Comparison of ENCODE assay signal across 21 cellular contexts in genomic region chr11:508956-509355, GRCh38. TPM values are rescaled to one million over a fixed set of nuclear protein-coding genes. Genes with fewer than 3 reads are reported as not detected.
DNase-seq lines count a peak whose midpoint lies in the region; ATAC-seq, FAIRE-seq and TF ChIP-seq lines count a peak whose summit lies in the region.
"Had no signal": no experiment of that assay in that cellular context is flagged by ENCODE, and none has a peak within 500 bp of the region (broad histone marks: within the 10 kb centered on the region; RNA-seq: fewer than 3 reads in every experiment).

No MANE protein-coding gene starts in this region.

- TF ChIP-seq POLR2A in HepG2 (IDR thresholded peaks at IDR 0.05; ENCODE audit: insufficient read depth in 1 of 2, low read depth in 2 of 2, low read length in 2 of 2): no peak
- no peak for TF ChIP-seq POLR2A in erythroblast (IDR thresholded peaks at IDR 0.05; ENCODE audit: low read length)

- no peaks in the 10 kb centered on the region for H3K36me3 Mint-ChIP-seq in activated naive CD8-positive, alpha-beta T cell
- peaks cover 36% of the 10 kb centered on the region for H3K36me3 Mint-ChIP-seq in activated naive CD8-positive, alpha-beta T cell treated with anti-CD3 and anti-CD28 coated beads for 36 hours
- peaks cover 5% of the 10 kb centered on the region for H3K36me3 Mint-ChIP-seq in activated naive CD8-positive, alpha-beta T cell treated with anti-CD3 and anti-CD28 coated beads, Interleukin-2, amount 10 ng/mL, durations not matched to agents 7 days and 5 days

- POLR2A ChIA-PET in activated naive CD8-positive, alpha-beta T cell treated with anti-CD3 and anti-CD28 coated beads, Interleukin-2, amount 10 ng/mL, durations not matched to agents 7 days and 5 days (lab: Charles Lee): interaction anchor here (0.9 to 1.2 kb wide), 2 partner anchors 10 to 241 kb away, joined by 3 to 4 read pairs; no protein-coding TSS in a partner anchor
- POLR2A ChIA-PET in HepG2 (lab: Yijun Ruan, JAX) (interaction anchor here (0.8 to 1.6 kb wide), 3 partner anchors 9 to 69 kb away, joined by 3 to 4 read pairs (median 3); no protein-coding TSS in a partner anchor), HEK293T (lab: Yijun Ruan, JAX) (no interaction called here)

- no peak for TF ChIP-seq RAD21 in HepG2 (CRISPR knock-in tag; IDR thresholded peaks at IDR 0.05)

- BruUV-seq in HepG2 (replicated peaks; lab: Mats Ljungman, UMichigan): TSS peak; percentile 39

- H2AFZ ChIP-seq in HepG2 (ENCODE audit: low read length): no peak overlapping the region

- H3K9me3 Mint-ChIP-seq in activated naive CD8-positive, alpha-beta T cell (ENCODE audit: low read depth): no peaks in the 10 kb centered on the region
- H3K9me3 Mint-ChIP-seq in activated naive CD8-positive, alpha-beta T cell treated with anti-CD3 and anti-CD28 coated beads for 36 hours: no peaks in the 10 kb centered on the region
- no peaks in the 10 kb centered on the region for H3K9me3 Mint-ChIP-seq in activated naive CD8-positive, alpha-beta T cell treated with anti-CD3 and anti-CD28 coated beads, Interleukin-2, amount 10 ng/mL, durations not matched to agents 7 days and 5 days
- H3K9me3 Mint-ChIP-seq: CD4-positive, alpha-beta memory T cell had no signal

- TF ChIP-seq EP300 in HepG2 (IDR thresholded peaks at IDR 0.05; ENCODE audit: low read depth in 2 of 2, low read length in 2 of 2) (no peak), HepG2 (CRISPR knock-in tag; IDR thresholded peaks at IDR 0.05; ENCODE audit: borderline replicate concordance) (no peak)

- H3K4me1 Mint-ChIP-seq in activated naive CD8-positive, alpha-beta T cell (ENCODE audit: low read depth): peaks cover 19% of the 10 kb centered on the region
- H3K4me1 Mint-ChIP-seq in activated naive CD8-positive, alpha-beta T cell treated with anti-CD3 and anti-CD28 coated beads for 36 hours: peaks cover 20% of the 10 kb centered on the region
- H3K4me1 Mint-ChIP-seq in activated naive CD8-positive, alpha-beta T cell treated with anti-CD3 and anti-CD28 coated beads, Interleukin-2, amount 10 ng/mL, durations not matched to agents 7 days and 5 days: peaks cover 16% of the 10 kb centered on the region

- TF ChIP-seq CTCF in HepG2 (CRISPR knock-in tag; IDR thresholded peaks at IDR 0.05): no peak

- CTCF ChIA-PET in HepG2 (lab: Yijun Ruan, JAX; ENCODE audit: low intra/inter-chr PET ratio, low total read pairs): no interaction called here
- CTCF ChIA-PET in HEK293T (lab: Yijun Ruan, JAX): no interaction called here

- WGBS in HepG2 (ENCODE audit: low lambda C conversion rate): 98% methylated on average over 5 of the region's 5 CpGs

- no peak overlapping the region for H3K4me3 ChIP-seq in HepG2 (replicated peaks in 1 of 3; ENCODE audit: insufficient read depth in 1 of 3, low read depth in 2 of 3, low read length in 3 of 3)
- H3K4me3 ChIP-seq: uterus had no signal

- H3K4me1 ChIP-seq in HepG2 (ENCODE audit: insufficient read depth, low read length): peaks cover 21% of the 10 kb centered on the region

- no peaks in the 10 kb centered on the region for H3K27me3 ChIP-seq in HepG2 (ENCODE audit: control insufficient read depth in 1 of 2, insufficient read depth in 2 of 2, low read length in 2 of 2)
- H3K27me3 ChIP-seq: uterus had no signal

- in situ Hi-C loops in HepG2 (cut with HindIII; ENCODE audit: extremely low pct_ligation_motif_present, low pct_unique_long_range_greater_than_20kb): no loop called here

- H3K79me2 ChIP-seq in HepG2 (ENCODE audit: insufficient read depth, low read length): peaks cover 18% of the 10 kb centered on the region

- H3K27ac ChIP-seq in HepG2 (ENCODE audit: extremely low read length, insufficient read depth, low read length): no peak overlapping the region
- H3K27ac ChIP-seq: KMS-11, uterus had no signal

- H3K4me2 ChIP-seq in HepG2 (ENCODE audit: low read depth, low read length): no peak overlapping the region
- H3K4me2 ChIP-seq: KMS-11 had no signal

- peaks cover 4 to 14% of the 10 kb centered on the region in 2 experiments; a peak in 4 of 5 replicates for H3K36me3 ChIP-seq in HepG2 (replicated peaks in 1 of 2; ENCODE audit: control insufficient read depth in 1 of 2, insufficient read depth in 2 of 2, low read length in 2 of 2)
- H3K36me3 ChIP-seq: uterus had no signal

- no peaks in the 10 kb centered on the region for H4K20me1 ChIP-seq in HepG2 (ENCODE audit: insufficient read depth, low read length)

- peak overlapping the region; percentile 42 for H3K4me3 Mint-ChIP-seq in activated naive CD8-positive, alpha-beta T cell
- no peak overlapping the region for H3K4me3 Mint-ChIP-seq in activated naive CD8-positive, alpha-beta T cell treated with anti-CD3 and anti-CD28 coated beads for 36 hours
- H3K4me3 Mint-ChIP-seq in activated naive CD8-positive, alpha-beta T cell treated with anti-CD3 and anti-CD28 coated beads, Interleukin-2, amount 10 ng/mL, durations not matched to agents 7 days and 5 days: peak overlapping the region; percentile 19

- no peak for ATAC-seq in activated naive CD8-positive, alpha-beta T cell treated with anti-CD3 and anti-CD28 coated beads, Interleukin-2, amount 10 ng/mL, durations not matched to agents 7 days and 5 days (ENCODE audit: low read depth)
- ATAC-seq in HepG2: no peak

- intact Hi-C loops in HepG2 (cut with micrococcal nuclease; ENCODE audit: unreplicated experiment): no loop called here

- no peak overlapping the region for H3K9ac ChIP-seq in HepG2 (ENCODE audit: insufficient read depth, low read depth, low read length)
- H3K9ac ChIP-seq: KMS-11 had no signal

- FAIRE-seq in HepG2 (lab: Jason Lieb, UNC): no peak
- FAIRE-seq: frontal cortex, kidney had no signal

- no peak for DNase-seq in activated naive CD8-positive, alpha-beta T cell treated with anti-CD3 and anti-CD28 coated beads for 36 hours
- DNase-seq in activated naive CD8-positive, alpha-beta T cell treated with anti-CD3 and anti-CD28 coated beads, Interleukin-2, amount 10 ng/mL, durations not matched to agents 7 days and 5 days: no peak
- DNase-seq in HepG2 (ENCODE audit: low spot score) (no peak), DMS53 (lab: John Stamatoyannopoulos, UW) (no peak), NCI-H2227 (lab: John Stamatoyannopoulos, UW; ENCODE audit: unreplicated experiment) (no peak), erythroblast (lab: John Stamatoyannopoulos, UW) (no peak), HEK293T (ENCODE audit: extremely low spot score) (no peak)
- DNase-seq: activated CD4-positive, alpha-beta T cell treated with anti-CD3 and anti-CD28 coated beads, Interleukin-2, amount 50 U/mL, for 48 hours; activated T-cell treated with anti-CD3 and anti-CD28 coated beads, Interleukin-2, amount 50 U/mL, for 1 hour; CD4-positive, alpha-beta memory T cell; HCEC 1CT; kidney; mesendoderm; NCI-H2029; NCI-H510A; Right ventricle myocardium superior; stimulated activated CD4-positive, alpha-beta T cell treated with anti-CD3 and anti-CD28 coated beads, Interleukin-4, amount 100 ng/mL, for 4 hours; uterus had no signal

- no peak overlapping the region for H3K27ac Mint-ChIP-seq in activated naive CD8-positive, alpha-beta T cell
- no peak overlapping the region for H3K27ac Mint-ChIP-seq in activated naive CD8-positive, alpha-beta T cell treated with anti-CD3 and anti-CD28 coated beads for 36 hours
- no peak overlapping the region for H3K27ac Mint-ChIP-seq in activated naive CD8-positive, alpha-beta T cell treated with anti-CD3 and anti-CD28 coated beads, Interleukin-2, amount 10 ng/mL, durations not matched to agents 7 days and 5 days

- no peaks in the 10 kb centered on the region for H3K27me3 Mint-ChIP-seq in activated naive CD8-positive, alpha-beta T cell
- H3K27me3 Mint-ChIP-seq in activated naive CD8-positive, alpha-beta T cell treated with anti-CD3 and anti-CD28 coated beads for 36 hours: no peaks in the 10 kb centered on the region
- H3K27me3 Mint-ChIP-seq in activated naive CD8-positive, alpha-beta T cell treated with anti-CD3 and anti-CD28 coated beads, Interleukin-2, amount 10 ng/mL, durations not matched to agents 7 days and 5 days: no peaks in the 10 kb centered on the region
- H3K27me3 Mint-ChIP-seq: CD4-positive, alpha-beta memory T cell had no signal

- H3K9me3 ChIP-seq in HepG2 (ENCODE audit: low read length): no peaks in the 10 kb centered on the region
- H3K9me3 ChIP-seq: uterus had no signal

RNA-seq across cellular contexts. Expression of gene RNH1, which starts 1.9 kb away (rescaled TPM):
- 10 to 100 TPM; 94.7 to 97.2 TPM for total RNA-seq in activated naive CD8-positive, alpha-beta T cell treated with anti-CD3 and anti-CD28 coated beads for 36 hours
- total RNA-seq in activated naive CD8-positive, alpha-beta T cell treated with anti-CD3 and anti-CD28 coated beads, Interleukin-2, amount 10 ng/mL, durations not matched to agents 7 days and 5 days: 10 to 100 TPM; 88.9 to 93.2 TPM
- total RNA-seq in HepG2 (2016; rRNA removed; fragmentation: Illumina TruSeq; extraction: Trizol): 74.1 and 81.3 TPM in 2 replicates
- 28.3 and 31.4 TPM in 2 replicates for total RNA-seq in HepG2 (2016; cell fraction: cytosol; rRNA removed; fragmentation: Illumina TruSeq; extraction: Trizol; ENCODE audit: low read depth)
- total RNA-seq in HepG2 (2016; cell fraction: insoluble cytoplasmic fraction; rRNA removed; fragmentation: Illumina TruSeq; extraction: Trizol): 73.0 and 77.2 TPM in 2 replicates
- 30.6 and 37.6 TPM in 2 replicates for total RNA-seq in HepG2 (2016; cell fraction: membrane; rRNA removed; fragmentation: Illumina TruSeq; extraction: Trizol)
- total RNA-seq in HepG2 (2016; cell fraction: nucleus; rRNA removed; fragmentation: Illumina TruSeq; extraction: Trizol): 39.1 and 43.2 TPM in 2 replicates
- polyA plus RNA-seq in HepG2 (2011; rRNA removed): 36.0 and 51.4 TPM in 2 replicates
- 30.1 and 56.0 TPM in 2 replicates for polyA plus RNA-seq in HepG2 (2011; cell fraction: cytosol; rRNA removed)
- 135 and 166 TPM in 2 replicates for polyA plus RNA-seq in HepG2 (2011; cell fraction: nucleus; rRNA removed)
- polyA plus RNA-seq in HepG2 (2012): 42.4 and 61.5 TPM in 2 replicates
- 14.2 and 15.8 TPM in 2 replicates for polyA plus RNA-seq in HepG2 (2016; cell fraction: cytosol; fragmentation: Illumina TruSeq; extraction: Trizol; ENCODE audit: low read depth)
- 62.8 and 84.3 TPM in 2 replicates for polyA plus RNA-seq in HepG2 (2016; cell fraction: insoluble cytoplasmic fraction; fragmentation: Illumina TruSeq; extraction: Trizol; ENCODE audit: low read depth)
- 21.1 and 22.9 TPM in 2 replicates for polyA plus RNA-seq in HepG2 (2016; cell fraction: membrane; fragmentation: Illumina TruSeq; extraction: Trizol; ENCODE audit: low read depth)
- polyA plus RNA-seq in HepG2 (2016; cell fraction: nucleus; fragmentation: Illumina TruSeq; extraction: Trizol; ENCODE audit: insufficient read depth, low read depth): 61.8 and 67.0 TPM in 2 replicates
- 72.2 and 124 TPM in 2 replicates for polyA minus RNA-seq in HepG2 (2011; rRNA and poly(A)+ RNA removed; ENCODE audit: low replicate concordance)
- polyA minus RNA-seq in HepG2 (2011; cell fraction: cytosol; rRNA and poly(A)+ RNA removed): 42.7 and 46.3 TPM in 2 replicates
- polyA minus RNA-seq in HepG2 (2011; cell fraction: nucleus; rRNA and poly(A)+ RNA removed): 49.1 and 49.3 TPM in 2 replicates

RNA-seq across cellular contexts. Expression of gene HRAS, which starts 26.4 kb away (rescaled TPM):
- 10 to 100 TPM; 46.0 to 48.7 TPM for total RNA-seq in activated naive CD8-positive, alpha-beta T cell treated with anti-CD3 and anti-CD28 coated beads for 36 hours
- total RNA-seq in activated naive CD8-positive, alpha-beta T cell treated with anti-CD3 and anti-CD28 coated beads, Interleukin-2, amount 10 ng/mL, durations not matched to agents 7 days and 5 days: 10 to 100 TPM; 47.6 to 49.9 TPM
- total RNA-seq in HepG2 (2016; rRNA removed; fragmentation: Illumina TruSeq; extraction: Trizol): 47.5 and 50.0 TPM in 2 replicates
- 97.1 and 126 TPM in 2 replicates for total RNA-seq in HepG2 (2016; cell fraction: cytosol; rRNA removed; fragmentation: Illumina TruSeq; extraction: Trizol; ENCODE audit: low read depth)
- 35.7 and 53.4 TPM in 2 replicates for total RNA-seq in HepG2 (2016; cell fraction: insoluble cytoplasmic fraction; rRNA removed; fragmentation: Illumina TruSeq; extraction: Trizol)
- 106 and 128 TPM in 2 replicates for total RNA-seq in HepG2 (2016; cell fraction: membrane; rRNA removed; fragmentation: Illumina TruSeq; extraction: Trizol)
- total RNA-seq in HepG2 (2016; cell fraction: nucleus; rRNA removed; fragmentation: Illumina TruSeq; extraction: Trizol): 23.1 and 23.7 TPM in 2 replicates
- polyA plus RNA-seq in HepG2 (2011; rRNA removed): 32.9 TPM in 2 replicates
- 29.5 and 42.1 TPM in 2 replicates for polyA plus RNA-seq in HepG2 (2011; cell fraction: cytosol; rRNA removed)
- 62.4 and 65.1 TPM in 2 replicates for polyA plus RNA-seq in HepG2 (2011; cell fraction: nucleus; rRNA removed)
- polyA plus RNA-seq in HepG2 (2012): 15.4 and 32.7 TPM in 2 replicates
- 120 and 151 TPM in 2 replicates for polyA plus RNA-seq in HepG2 (2016; cell fraction: cytosol; fragmentation: Illumina TruSeq; extraction: Trizol; ENCODE audit: low read depth)
- 33.8 and 38.7 TPM in 2 replicates for polyA plus RNA-seq in HepG2 (2016; cell fraction: insoluble cytoplasmic fraction; fragmentation: Illumina TruSeq; extraction: Trizol; ENCODE audit: low read depth)
- polyA plus RNA-seq in HepG2 (2016; cell fraction: membrane; fragmentation: Illumina TruSeq; extraction: Trizol; ENCODE audit: low read depth): 96.2 and 121 TPM in 2 replicates
- 47.3 and 47.4 TPM in 2 replicates for polyA plus RNA-seq in HepG2 (2016; cell fraction: nucleus; fragmentation: Illumina TruSeq; extraction: Trizol; ENCODE audit: insufficient read depth, low read depth)
- polyA minus RNA-seq in HepG2 (2011; rRNA and poly(A)+ RNA removed; ENCODE audit: low replicate concordance): 29.8 and 71.6 TPM in 2 replicates
- 8.5 and 9.0 TPM in 2 replicates for polyA minus RNA-seq in HepG2 (2011; cell fraction: cytosol; rRNA and poly(A)+ RNA removed)
- polyA minus RNA-seq in HepG2 (2011; cell fraction: nucleus; rRNA and poly(A)+ RNA removed): 5.8 and 11.4 TPM in 2 replicates

RNA-seq across cellular contexts. Expression of gene LRRC56, which starts 28.4 kb away (rescaled TPM):
- total RNA-seq in activated naive CD8-positive, alpha-beta T cell treated with anti-CD3 and anti-CD28 coated beads for 36 hours: 1 to 10 TPM; 1.4 to 2.2 TPM
- total RNA-seq in activated naive CD8-positive, alpha-beta T cell treated with anti-CD3 and anti-CD28 coated beads, Interleukin-2, amount 10 ng/mL, durations not matched to agents 7 days and 5 days: 1 to 10 TPM; 4.3 to 4.7 TPM
- total RNA-seq in HepG2 (2016; rRNA removed; fragmentation: Illumina TruSeq; extraction: Trizol): 0.08 and 0.11 TPM in 2 replicates
- 0.10 TPM in 1 of 2 replicates, not detected in the other for total RNA-seq in HepG2 (2016; cell fraction: cytosol; rRNA removed; fragmentation: Illumina TruSeq; extraction: Trizol; ENCODE audit: low read depth)
- 0.09 TPM in 2 replicates for total RNA-seq in HepG2 (2016; cell fraction: insoluble cytoplasmic fraction; rRNA removed; fragmentation: Illumina TruSeq; extraction: Trizol)
- total RNA-seq in HepG2 (2016; cell fraction: membrane; rRNA removed; fragmentation: Illumina TruSeq; extraction: Trizol): 0.06 and 0.07 TPM in 2 replicates
- total RNA-seq in HepG2 (2016; cell fraction: nucleus; rRNA removed; fragmentation: Illumina TruSeq; extraction: Trizol): not detected in 2 replicates
- polyA plus RNA-seq in HepG2 (2011; rRNA removed): 0.29 and 0.46 TPM in 2 replicates
- polyA plus RNA-seq in HepG2 (2011; cell fraction: cytosol; rRNA removed): 0.21 and 0.22 TPM in 2 replicates
- 3.4 and 3.8 TPM in 2 replicates for polyA plus RNA-seq in HepG2 (2011; cell fraction: nucleus; rRNA removed)
- polyA plus RNA-seq in HepG2 (2012): 0.34 and 0.59 TPM in 2 replicates
- polyA plus RNA-seq in HepG2 (2016; cell fraction: cytosol; fragmentation: Illumina TruSeq; extraction: Trizol; ENCODE audit: low read depth): 0.05 TPM in 1 of 2 replicates, not detected in the other
- polyA plus RNA-seq in HepG2 (2016; cell fraction: insoluble cytoplasmic fraction; fragmentation: Illumina TruSeq; extraction: Trizol; ENCODE audit: low read depth): 0.19 TPM in 1 of 2 replicates, not detected in the other
- 0.10 TPM in 1 of 2 replicates, not detected in the other for polyA plus RNA-seq in HepG2 (2016; cell fraction: membrane; fragmentation: Illumina TruSeq; extraction: Trizol; ENCODE audit: low read depth)
- 0.37 and 0.44 TPM in 2 replicates for polyA plus RNA-seq in HepG2 (2016; cell fraction: nucleus; fragmentation: Illumina TruSeq; extraction: Trizol; ENCODE audit: insufficient read depth, low read depth)
- 0.20 and 0.56 TPM in 2 replicates for polyA minus RNA-seq in HepG2 (2011; rRNA and poly(A)+ RNA removed; ENCODE audit: low replicate concordance)
- 0.30 TPM in 1 of 2 replicates, not detected in the other for polyA minus RNA-seq in HepG2 (2011; cell fraction: cytosol; rRNA and poly(A)+ RNA removed)
- 0.37 and 0.64 TPM in 2 replicates for polyA minus RNA-seq in HepG2 (2011; cell fraction: nucleus; rRNA and poly(A)+ RNA removed)

RNA-seq across cellular contexts. Expression of gene LMNTD2, which starts 51.6 kb away (rescaled TPM):
- total RNA-seq in activated naive CD8-positive, alpha-beta T cell treated with anti-CD3 and anti-CD28 coated beads for 36 hours: 1 to 10 TPM; 1.2 to 1.3 TPM
- 1 to 10 TPM; 2.5 to 2.7 TPM for total RNA-seq in activated naive CD8-positive, alpha-beta T cell treated with anti-CD3 and anti-CD28 coated beads, Interleukin-2, amount 10 ng/mL, durations not matched to agents 7 days and 5 days
- 0.25 and 1.1 TPM in 2 replicates for total RNA-seq in HepG2 (2016; rRNA removed; fragmentation: Illumina TruSeq; extraction: Trizol)
- 0.40 and 0.44 TPM in 2 replicates for total RNA-seq in HepG2 (2016; cell fraction: cytosol; rRNA removed; fragmentation: Illumina TruSeq; extraction: Trizol; ENCODE audit: low read depth)
- 0.45 and 1.1 TPM in 2 replicates for total RNA-seq in HepG2 (2016; cell fraction: insoluble cytoplasmic fraction; rRNA removed; fragmentation: Illumina TruSeq; extraction: Trizol)
- total RNA-seq in HepG2 (2016; cell fraction: membrane; rRNA removed; fragmentation: Illumina TruSeq; extraction: Trizol): 0.79 and 1.3 TPM in 2 replicates
- total RNA-seq in HepG2 (2016; cell fraction: nucleus; rRNA removed; fragmentation: Illumina TruSeq; extraction: Trizol): 1.3 and 1.7 TPM in 2 replicates
- polyA plus RNA-seq in HepG2 (2011; rRNA removed): 3.1 and 3.6 TPM in 2 replicates
- polyA plus RNA-seq in HepG2 (2011; cell fraction: cytosol; rRNA removed): 1.1 and 2.2 TPM in 2 replicates
- 50.0 and 60.4 TPM in 2 replicates for polyA plus RNA-seq in HepG2 (2011; cell fraction: nucleus; rRNA removed)
- 1.3 and 1.4 TPM in 2 replicates for polyA plus RNA-seq in HepG2 (2012)
- polyA plus RNA-seq in HepG2 (2016; cell fraction: cytosol; fragmentation: Illumina TruSeq; extraction: Trizol; ENCODE audit: low read depth): 0.53 and 0.78 TPM in 2 replicates
- polyA plus RNA-seq in HepG2 (2016; cell fraction: insoluble cytoplasmic fraction; fragmentation: Illumina TruSeq; extraction: Trizol; ENCODE audit: low read depth): 0.42 and 0.68 TPM in 2 replicates
- polyA plus RNA-seq in HepG2 (2016; cell fraction: membrane; fragmentation: Illumina TruSeq; extraction: Trizol; ENCODE audit: low read depth): 0.96 and 1.2 TPM in 2 replicates
- 3.7 and 5.0 TPM in 2 replicates for polyA plus RNA-seq in HepG2 (2016; cell fraction: nucleus; fragmentation: Illumina TruSeq; extraction: Trizol; ENCODE audit: insufficient read depth, low read depth)
- 0.51 and 0.96 TPM in 2 replicates for polyA minus RNA-seq in HepG2 (2011; rRNA and poly(A)+ RNA removed; ENCODE audit: low replicate concordance)
- 0.88 and 1.4 TPM in 2 replicates for polyA minus RNA-seq in HepG2 (2011; cell fraction: cytosol; rRNA and poly(A)+ RNA removed)
- polyA minus RNA-seq in HepG2 (2011; cell fraction: nucleus; rRNA and poly(A)+ RNA removed): 2.6 and 3.1 TPM in 2 replicates
- total RNA-seq: frontal cortex had no signal

RNA-seq across cellular contexts. Expression of gene RASSF7, which starts 51.8 kb away (rescaled TPM):
- 10 to 100 TPM in 1 of 2 experiments, 1 to 10 TPM in 1; 9.8 to 11.5 TPM for total RNA-seq in activated naive CD8-positive, alpha-beta T cell treated with anti-CD3 and anti-CD28 coated beads for 36 hours
- total RNA-seq in activated naive CD8-positive, alpha-beta T cell treated with anti-CD3 and anti-CD28 coated beads, Interleukin-2, amount 10 ng/mL, durations not matched to agents 7 days and 5 days: 10 to 100 TPM; 36.5 to 41.0 TPM
- 13.1 and 20.2 TPM in 2 replicates for total RNA-seq in HepG2 (2016; rRNA removed; fragmentation: Illumina TruSeq; extraction: Trizol)
- 5.4 and 5.7 TPM in 2 replicates for total RNA-seq in HepG2 (2016; cell fraction: cytosol; rRNA removed; fragmentation: Illumina TruSeq; extraction: Trizol; ENCODE audit: low read depth)
- 13.3 and 19.7 TPM in 2 replicates for total RNA-seq in HepG2 (2016; cell fraction: insoluble cytoplasmic fraction; rRNA removed; fragmentation: Illumina TruSeq; extraction: Trizol)
- total RNA-seq in HepG2 (2016; cell fraction: membrane; rRNA removed; fragmentation: Illumina TruSeq; extraction: Trizol): 10.8 and 11.9 TPM in 2 replicates
- total RNA-seq in HepG2 (2016; cell fraction: nucleus; rRNA removed; fragmentation: Illumina TruSeq; extraction: Trizol): 16.7 and 17.2 TPM in 2 replicates
- polyA plus RNA-seq in HepG2 (2011; rRNA removed): 28.6 and 36.4 TPM in 2 replicates
- polyA plus RNA-seq in HepG2 (2011; cell fraction: cytosol; rRNA removed): 22.3 and 49.0 TPM in 2 replicates
- polyA plus RNA-seq in HepG2 (2011; cell fraction: nucleus; rRNA removed): 139 and 165 TPM in 2 replicates
- polyA plus RNA-seq in HepG2 (2012): 8.9 and 12.6 TPM in 2 replicates
- 4.7 and 6.0 TPM in 2 replicates for polyA plus RNA-seq in HepG2 (2016; cell fraction: cytosol; fragmentation: Illumina TruSeq; extraction: Trizol; ENCODE audit: low read depth)
- polyA plus RNA-seq in HepG2 (2016; cell fraction: insoluble cytoplasmic fraction; fragmentation: Illumina TruSeq; extraction: Trizol; ENCODE audit: low read depth): 12.3 and 15.9 TPM in 2 replicates
- 5.9 and 7.2 TPM in 2 replicates for polyA plus RNA-seq in HepG2 (2016; cell fraction: membrane; fragmentation: Illumina TruSeq; extraction: Trizol; ENCODE audit: low read depth)
- polyA plus RNA-seq in HepG2 (2016; cell fraction: nucleus; fragmentation: Illumina TruSeq; extraction: Trizol; ENCODE audit: insufficient read depth, low read depth): 32.6 and 40.7 TPM in 2 replicates
- polyA minus RNA-seq in HepG2 (2011; rRNA and poly(A)+ RNA removed; ENCODE audit: low replicate concordance): 6.7 and 39.4 TPM in 2 replicates
- polyA minus RNA-seq in HepG2 (2011; cell fraction: cytosol; rRNA and poly(A)+ RNA removed): 10.4 and 10.9 TPM in 2 replicates
- 15.2 and 17.9 TPM in 2 replicates for polyA minus RNA-seq in HepG2 (2011; cell fraction: nucleus; rRNA and poly(A)+ RNA removed)
